Comparison of ENCODE assay signal across 8 cellular contexts in genomic region chr4:155796031-155796430, GRCh38. TPM values are rescaled to one million over a fixed set of nuclear protein-coding genes. Genes with fewer than 3 reads are reported as not detected.
DNase-seq lines count a peak whose midpoint lies in the region; ATAC-seq, FAIRE-seq and TF ChIP-seq lines count a peak whose summit lies in the region.

No MANE protein-coding gene starts in this region.

- H3K79me2 ChIP-seq in astrocyte (ENCODE audit: insufficient read depth, low read length) (no peaks in the 10 kb centered on the region), osteoblast (ENCODE audit: insufficient read depth, low read length) (no peaks in the 10 kb centered on the region)

- DNase-seq in A673 (ENCODE audit: low spot score) (peak; percentile 38), astrocyte (ENCODE audit: low read depth) (peak; percentile 82), osteoblast (ENCODE audit: insufficient read length, low spot score, missing footprints) (peak; percentile 18), T-cell (no peak), dedifferentiated amniotic fluid mesenchymal stem cell (ENCODE audit: extremely low spot score) (no peak)
- no peak for DNase-seq in stimulated activated CD4-positive, alpha-beta T cell treated with anti-CD3 and anti-CD28 coated beads, Interleukin-2, amount 100 ng/mL, for 24 hours

- TF ChIP-seq CTCF in A673 (conservative IDR thresholded peaks at IDR 0.05; ENCODE audit: low read depth, low read length) (peak; percentile 45; the same call in 1 of the 2 replicates), astrocyte (IDR thresholded peaks at IDR 0.05; ENCODE audit: insufficient read depth, low read depth, low read length) (peak; percentile 51), osteoblast (IDR thresholded peaks at IDR 0.05; ENCODE audit: extremely low read depth, low read depth, low read length) (peak; percentile 46)

- H3K27me3 Mint-ChIP-seq in astrocyte (ENCODE audit: low read depth, unreplicated experiment), result no peaks in the 10 kb centered on the region
- no peaks in the 10 kb centered on the region for H3K27me3 Mint-ChIP-seq in T-cell

- H4K20me1 ChIP-seq in astrocyte (ENCODE audit: insufficient read depth, low read length) (no peaks in the 10 kb centered on the region), osteoblast (ENCODE audit: insufficient read depth, low read length) (no peaks in the 10 kb centered on the region)

- no peak overlapping the region for H3K27ac ChIP-seq in A673 (ENCODE audit: low read depth, low read length, poor library complexity, severe bottlenecking)
- no peak overlapping the region for H3K27ac ChIP-seq in astrocyte (ENCODE audit: low read depth, low read length)
- H3K27ac ChIP-seq in osteoblast (ENCODE audit: low read depth, low read length), result no peak overlapping the region

- POLR2A ChIA-PET in A673 (lab: Charles Lee; ENCODE audit: low non-redundant PET) (no interaction called here), T-cell (lab: Charles Lee) (no interaction called here)

- H3K9me3 Mint-ChIP-seq in astrocyte (ENCODE audit: unreplicated experiment), result no peaks in the 10 kb centered on the region
- no peaks in the 10 kb centered on the region for H3K9me3 Mint-ChIP-seq in T-cell

- H3K4me2 ChIP-seq in astrocyte (ENCODE audit: low read length), result no peak overlapping the region
- no peak overlapping the region for H3K4me2 ChIP-seq in osteoblast (ENCODE audit: insufficient read depth, low read length)

- H3K9me3 ChIP-seq in A673 (ENCODE audit: low read depth, low read length, poor library complexity, severe bottlenecking) (no peaks in the 10 kb centered on the region), astrocyte (ENCODE audit: insufficient read depth, low read depth, low read length) (no peaks in the 10 kb centered on the region), osteoblast (ENCODE audit: low read depth, low read length) (no peaks in the 10 kb centered on the region)

- no peak overlapping the region for H3K4me3 ChIP-seq in A673 (ENCODE audit: low read depth, low read length, poor library complexity, severe bottlenecking)
- H3K4me3 ChIP-seq in astrocyte (ENCODE audit: insufficient read depth, low read depth, low read length), result no peak overlapping the region
- no peak overlapping the region for H3K4me3 ChIP-seq in osteoblast (ENCODE audit: insufficient read depth, low read length)

- no peaks in the 10 kb centered on the region for H3K36me3 Mint-ChIP-seq in astrocyte (ENCODE audit: low read depth, unreplicated experiment)
- H3K36me3 Mint-ChIP-seq in T-cell, result no peaks in the 10 kb centered on the region

- no peaks in the 10 kb centered on the region for H3K36me3 ChIP-seq in A673 (ENCODE audit: insufficient read depth, low read length, poor library complexity, severe bottlenecking)
- no peaks in the 10 kb centered on the region for H3K36me3 ChIP-seq in astrocyte (ENCODE audit: insufficient read depth, low read length)
- H3K36me3 ChIP-seq in osteoblast (ENCODE audit: insufficient read depth, low read length), result no peaks in the 10 kb centered on the region

- no peaks in the 10 kb centered on the region for H3K27me3 ChIP-seq in A673 (replicated peaks; ENCODE audit: insufficient read depth, low read depth, low read length, poor library complexity)
- no peaks in the 10 kb centered on the region for H3K27me3 ChIP-seq in astrocyte (ENCODE audit: insufficient read depth, low read length)
- no peaks in the 10 kb centered on the region for H3K27me3 ChIP-seq in osteoblast (ENCODE audit: insufficient read depth, low read length)

- H2AFZ ChIP-seq in astrocyte (ENCODE audit: low read depth, low read length) (no peak overlapping the region), osteoblast (ENCODE audit: low read length) (no peak overlapping the region)

- H3K27ac Mint-ChIP-seq in astrocyte (ENCODE audit: unreplicated experiment) (no peak overlapping the region), T-cell (no peak overlapping the region)

- H3K4me1 Mint-ChIP-seq in astrocyte (ENCODE audit: low read depth, unreplicated experiment) (peaks cover 3% of the 10 kb centered on the region), T-cell (no peaks in the 10 kb centered on the region)

- no TSS peak for BruUV-seq in A673 (replicated peaks; lab: Mats Ljungman, UMichigan)

- intact Hi-C loops in A673 (cut with micrococcal nuclease; ENCODE audit: unreplicated experiment), result no loop called here

- H3K4me3 Mint-ChIP-seq in astrocyte (ENCODE audit: unreplicated experiment) (no peak overlapping the region), T-cell (no peak overlapping the region)

- FAIRE-seq in astrocyte (lab: Jason Lieb, UNC), result no peak

- no peaks in the 10 kb centered on the region for H3K4me1 ChIP-seq in A673 (ENCODE audit: insufficient read depth, low read length, poor library complexity, severe bottlenecking)
- H3K4me1 ChIP-seq in astrocyte (ENCODE audit: insufficient read depth, low read length), result no peaks in the 10 kb centered on the region
- peaks cover 3% of the 10 kb centered on the region for H3K4me1 ChIP-seq in osteoblast (ENCODE audit: insufficient read depth, low read length)

- ATAC-seq in GM18868 (IDR thresholded peaks at IDR 0.05; ENCODE audit: unreplicated experiment) (peak; percentile 97), HG03196 (IDR thresholded peaks at IDR 0.05; ENCODE audit: unreplicated experiment) (peak; percentile 72), T-cell (replicated peaks in 1 of 4) (no peak)

- H3K9ac ChIP-seq in astrocyte (ENCODE audit: low read length), result no peak overlapping the region

- CTCF ChIA-PET in A673 (lab: Charles Lee), result no interaction called here
- CTCF ChIA-PET in T-cell (lab: Charles Lee), result interaction anchor here in 1 of 2 donors (0.6 to 1.0 kb wide), 2 partner anchors 10 to 1291 kb away, joined by 3 to 4 read pairs; no protein-coding TSS in a partner anchor

RNA-seq across cellular contexts. Expression of gene GUCY1B1, which starts 37.2 kb away (rescaled TPM):
- total RNA-seq in A673 (2021), result not detected in 2 replicates
- total RNA-seq in astrocyte, result 1.5 and 2.5 TPM in 2 replicates
- 1.1 and 2.9 TPM in 2 replicates for total RNA-seq in osteoblast
- total RNA-seq in T-cell, result 1 to 10 TPM in 1 of 5 donors, under 1 TPM in 4; 0.09 to 1.1 (median 0.12) TPM

Comparison
In these comparisons a context has a peak if more than half of its experiments do, and no peak if none do; other contexts are left out.
1. DNase-seq: peak in A673 (single experiment), astrocyte (single experiment) and osteoblast (single experiment); none in T-cell (0 of 34), stimulated activated CD4-positive, alpha-beta T cell treated with anti-CD3 and anti-CD28 coated beads, Interleukin-2, amount 100 ng/mL, for 24 hours (0 of 2) and dedifferentiated amniotic fluid mesenchymal stem cell (single experiment).
2. ATAC-seq: peak in GM18868 (single experiment) and HG03196 (single experiment); none in T-cell (0 of 4).
3. Peak in every context shown above with its lines, with median percentiles within 50 percentile points of each other: CTCF ChIP-seq.